In genomic region chr3:52518723-52519444, GRCh38 we compare ENCODE assay signal across 1 cellular context.
TF ChIP-seq lines count a peak whose summit lies in the region.

No MANE protein-coding gene starts in this region.

TF ChIP-seq in SK-N-SH treated with all-trans-retinoic acid at 6 μM for 48 hours, 23 proteins besides CTCF, POLR2A, EP300 and RAD21 (continued from another document):
- TF ChIP-seq, protein P1, sequence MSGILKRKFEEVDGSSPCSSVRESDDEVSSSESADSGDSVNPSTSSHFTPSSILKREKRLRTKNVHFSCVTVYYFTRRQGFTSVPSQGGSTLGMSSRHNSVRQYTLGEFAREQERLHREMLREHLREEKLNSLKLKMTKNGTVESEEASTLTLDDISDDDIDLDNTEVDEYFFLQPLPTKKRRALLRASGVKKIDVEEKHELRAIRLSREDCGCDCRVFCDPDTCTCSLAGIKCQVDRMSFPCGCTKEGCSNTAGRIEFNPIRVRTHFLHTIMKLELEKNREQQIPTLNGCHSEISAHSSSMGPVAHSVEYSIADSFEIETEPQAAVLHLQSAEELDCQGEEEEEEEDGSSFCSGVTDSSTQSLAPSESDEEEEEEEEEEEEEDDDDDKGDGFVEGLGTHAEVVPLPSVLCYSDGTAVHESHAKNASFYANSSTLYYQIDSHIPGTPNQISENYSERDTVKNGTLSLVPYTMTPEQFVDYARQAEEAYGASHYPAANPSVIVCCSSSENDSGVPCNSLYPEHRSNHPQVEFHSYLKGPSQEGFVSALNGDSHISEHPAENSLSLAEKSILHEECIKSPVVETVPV (CRISPR knock-in tag; IDR thresholded peaks at IDR 0.05) = no peak
- no peak for TF ChIP-seq ZNF70 (CRISPR knock-in tag; IDR thresholded peaks at IDR 0.05)
